In the genomic region with DNA sequence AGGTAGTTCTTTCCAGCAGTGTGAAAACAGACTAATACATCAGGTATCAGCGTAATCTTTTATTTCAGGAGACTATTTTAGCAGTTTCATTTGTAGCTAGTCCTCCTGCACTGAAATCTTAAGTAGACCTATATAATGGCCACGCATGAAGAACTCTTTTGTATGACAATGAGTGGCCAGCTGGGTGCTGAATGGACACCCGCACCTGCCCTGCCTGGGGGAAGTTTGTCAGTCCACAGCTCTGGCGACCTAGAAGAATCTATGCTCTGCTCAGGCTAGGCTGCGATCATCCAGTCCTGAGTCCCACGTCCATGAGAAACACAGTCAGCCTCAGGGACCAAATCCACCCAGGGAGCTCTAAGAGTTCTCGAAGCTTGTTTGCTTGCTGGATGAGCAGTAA, we compare ENCODE assay signal across 18 cellular contexts.
DNase-seq lines count a peak whose midpoint lies in the region; ATAC-seq and TF ChIP-seq lines count a peak whose summit lies in the region.
"Had no signal": no experiment of that assay in that cellular context is flagged by ENCODE, and none has a peak within 500 bp of the region (broad histone marks: within the 10 kb centered on the region; RNA-seq: fewer than 3 reads in every experiment).

No MANE protein-coding gene starts in this region.

- intact Hi-C loops in esophagus muscularis mucosa (cut with DNase I): no loop called here

- no peaks in the 10 kb centered on the region for H3K9me3 Mint-ChIP-seq in effector memory CD8-positive, alpha-beta T cell
- H3K9me3 Mint-ChIP-seq: CD4-positive, alpha-beta memory T cell; HFFc6 had no signal

- H3K27ac ChIP-seq in iPS DF 6.9 (ENCODE audit: low read length) (no peak overlapping the region), esophagus muscularis mucosa (replicated peaks in 1 of 4) (no peak overlapping the region)

- H3K27me3 ChIP-seq in iPS DF 6.9 (ENCODE audit: control insufficient read depth, insufficient read depth, low read length) (no peaks in the 10 kb centered on the region), esophagus muscularis mucosa (no peaks in the 10 kb centered on the region)
- H3K27me3 ChIP-seq: BE2C had no signal

- H3K36me3 ChIP-seq in iPS DF 6.9 (ENCODE audit: control insufficient read depth, insufficient read depth, low read length) (no peaks in the 10 kb centered on the region), esophagus muscularis mucosa (no peaks in the 10 kb centered on the region)
- H3K36me3 ChIP-seq: BE2C had no signal

- H3K4me1 Mint-ChIP-seq in effector memory CD8-positive, alpha-beta T cell (ENCODE audit: low read depth in 2 of 2): no peaks in the 10 kb centered on the region

- H3K4me1 ChIP-seq in iPS DF 6.9 (ENCODE audit: control insufficient read depth, insufficient read depth, low read length) (no peaks in the 10 kb centered on the region), esophagus muscularis mucosa (no peaks in the 10 kb centered on the region)
- H3K4me1 ChIP-seq: BE2C had no signal

- no CpG with 5 or more reads among the region's 7 CpGs for WGBS in iPS DF 6.9 (ENCODE audit: insufficient coverage, insufficient read length)
- WGBS in esophagus muscularis mucosa: 81% methylated on average over 7 of the region's 7 CpGs

- TF ChIP-seq CTCF in esophagus muscularis mucosa (IDR thresholded peaks at IDR 0.05): no peak

- DNase-seq in NCI-H2107 treated with DMSO at 0.1 percent for 48 hours (lab: John Stamatoyannopoulos, UW; ENCODE audit: unreplicated experiment) (peak; percentile 23), NCI-H2107 (lab: John Stamatoyannopoulos, UW) (no peak), ELF-1 (ENCODE audit: low read depth, low spot score) (peak; percentile 19), NCI-H187 treated with DMSO at 0.1 percent for 48 hours (lab: John Stamatoyannopoulos, UW) (peak; percentile 9), iPS DF 6.9 (ENCODE audit: low read depth, low spot score) (peak; percentile 2), esophagus muscularis mucosa (ENCODE audit: extremely low spot score) (no peak)
- no peak for DNase-seq in effector memory CD8-positive, alpha-beta T cell
- DNase-seq: BE2C; Calu3; CD4-positive, alpha-beta memory T cell; GDM1; HFFc6; NCI-H2081; NCI-H446 treated with DMSO at 0.1 percent for 48 hours; T-helper 1 cell; T-helper 9 cell had no signal

- TF ChIP-seq POLR2A in esophagus muscularis mucosa (IDR thresholded peaks at IDR 0.05; ENCODE audit: low read depth) (no peak), GM18505 (IDR thresholded peaks at IDR 0.05; ENCODE audit: borderline replicate concordance, extremely low read depth, insufficient read depth, insufficient read length) (no peak)

- H3K4me3 ChIP-seq in iPS DF 6.9 (ENCODE audit: low read length) (no peak overlapping the region), esophagus muscularis mucosa (no peak overlapping the region)
- H3K4me3 ChIP-seq: K562 had no signal

- no peaks in the 10 kb centered on the region for H3K36me3 Mint-ChIP-seq in effector memory CD8-positive, alpha-beta T cell (ENCODE audit: insufficient read depth)
- H3K36me3 Mint-ChIP-seq: CD4-positive, alpha-beta memory T cell had no signal

- no peak for ATAC-seq in effector memory CD8-positive, alpha-beta T cell (replicated peaks)
- no peak for ATAC-seq in GM18505 (IDR thresholded peaks at IDR 0.05; ENCODE audit: unreplicated experiment)
- ATAC-seq: K562 had no signal

- H3K4me3 Mint-ChIP-seq in effector memory CD8-positive, alpha-beta T cell: no peak overlapping the region
- H3K4me3 Mint-ChIP-seq: CD4-positive, alpha-beta memory T cell; HFFc6 had no signal

- H3K27me3 Mint-ChIP-seq in effector memory CD8-positive, alpha-beta T cell: peaks cover 0 to 7% of the 10 kb centered on the region in 2 donors

- no peak overlapping the region for H3K27ac Mint-ChIP-seq in effector memory CD8-positive, alpha-beta T cell
- H3K27ac Mint-ChIP-seq: CD4-positive, alpha-beta memory T cell; HFFc6 had no signal

- no peak for TF ChIP-seq EP300 in esophagus muscularis mucosa (IDR thresholded peaks at IDR 0.05)

- H3K9me3 ChIP-seq in iPS DF 6.9 (ENCODE audit: control insufficient read depth, insufficient read depth, low read length) (no peaks in the 10 kb centered on the region), esophagus muscularis mucosa (no peaks in the 10 kb centered on the region)
- H3K9me3 ChIP-seq: BE2C had no signal

Comparison
In these comparisons a context has a peak if more than half of its experiments do, and no peak if none do; other contexts are left out.
1. DNase-seq: peak in NCI-H2107 treated with DMSO at 0.1 percent for 48 hours (single experiment), ELF-1 (single experiment), NCI-H187 treated with DMSO at 0.1 percent for 48 hours (single experiment) and iPS DF 6.9 (single experiment); none in NCI-H2107 (single experiment), esophagus muscularis mucosa (single experiment) and effector memory CD8-positive, alpha-beta T cell (0 of 3).